Comparison of ENCODE assay signal across 36 cellular contexts in the genomic region with DNA sequence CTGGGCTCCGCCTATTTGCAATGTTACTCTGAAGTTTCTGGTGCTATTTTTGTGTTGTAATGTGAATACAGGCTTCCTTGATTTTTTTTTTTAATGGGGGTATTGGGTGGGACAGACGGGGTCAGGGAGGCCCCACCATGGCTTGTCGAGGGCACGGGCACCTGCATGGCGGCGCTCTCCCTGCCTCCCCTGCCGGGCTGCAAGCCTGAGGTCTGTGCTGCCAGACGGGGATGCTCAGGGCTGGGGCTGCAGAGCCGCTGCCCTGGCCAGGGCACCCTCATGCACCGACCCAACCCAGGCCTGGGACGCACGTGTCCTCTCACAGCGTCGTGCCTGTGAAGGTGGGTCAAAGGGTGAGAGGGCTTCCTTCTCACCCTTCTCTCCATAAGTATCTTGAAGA.
"Had no signal": no experiment of that assay in that cellular context is flagged by ENCODE, and none has a peak within 500 bp of the region (broad histone marks: within the 10 kb centered on the region; RNA-seq: fewer than 3 reads in every experiment).

No MANE protein-coding gene starts in this region.

- H3K9me3 ChIP-seq: ascending aorta had no signal

- H3K27me3 Mint-ChIP-seq: activated B cell treated with CpG ODN at 0.5 μM for 24 hours; activated CD4-positive, alpha-beta memory T cell treated with anti-CD3 and anti-CD28 coated beads, Interleukin-2, amount 10 ng/mL, durations not matched to agents 7 days and 5 days; activated CD4-positive, alpha-beta T cell treated with anti-CD3 and anti-CD28 coated beads for 36 hours; activated CD4-positive, alpha-beta T cell treated with anti-CD3 and anti-CD28 coated beads, Interleukin-2, amount 10 ng/mL, durations not matched to agents 7 days and 5 days; activated CD8-positive, alpha-beta memory T cell treated with anti-CD3 and anti-CD28 coated beads, Interleukin-2, amount 10 ng/mL, durations not matched to agents 7 days and 5 days; activated naive CD4-positive, alpha-beta T cell treated with anti-CD3 and anti-CD28 coated beads, Interleukin-2, amount 10 ng/mL, durations not matched to agents 7 days and 5 days; activated naive CD4-positive, alpha-beta T cell treated with anti-CD3 and anti-CD28 coated beads, Interleukin-2, amount 50 U/mL, for 24 hours; activated naive CD8-positive, alpha-beta T cell; activated naive CD8-positive, alpha-beta T cell treated with anti-CD3 and anti-CD28 coated beads, Interleukin-2, amount 10 ng/mL, durations not matched to agents 7 days and 5 days; activated naive CD8-positive, alpha-beta T cell treated with anti-CD3 and anti-CD28 coated beads, Interleukin-2, amount 50 U/mL, for 24 hours; activated T-cell treated with anti-CD3 and anti-CD28 coated beads, Interleukin-2, amount 50 U/mL, for 24 hours; brain; central memory CD8-positive, alpha-beta T cell had no signal

- H3K4me3 Mint-ChIP-seq: activated B cell treated with CpG ODN at 0.5 μM for 24 hours; activated CD4-positive, alpha-beta memory T cell treated with anti-CD3 and anti-CD28 coated beads, Interleukin-2, amount 10 ng/mL, durations not matched to agents 7 days and 5 days; activated CD4-positive, alpha-beta T cell treated with anti-CD3 and anti-CD28 coated beads for 36 hours; activated CD4-positive, alpha-beta T cell treated with anti-CD3 and anti-CD28 coated beads, Interleukin-2, amount 10 ng/mL, durations not matched to agents 7 days and 5 days; activated CD8-positive, alpha-beta memory T cell treated with anti-CD3 and anti-CD28 coated beads, Interleukin-2, amount 10 ng/mL, durations not matched to agents 7 days and 5 days; activated CD8-positive, alpha-beta T cell treated with anti-CD3 and anti-CD28 coated beads, Interleukin-2, amount 10 ng/mL, durations not matched to agents 7 days and 5 days; activated naive CD4-positive, alpha-beta T cell treated with anti-CD3 and anti-CD28 coated beads, Interleukin-2, amount 10 ng/mL, durations not matched to agents 7 days and 5 days; activated naive CD4-positive, alpha-beta T cell treated with anti-CD3 and anti-CD28 coated beads, Interleukin-2, amount 50 U/mL, for 24 hours; activated naive CD8-positive, alpha-beta T cell; activated naive CD8-positive, alpha-beta T cell treated with anti-CD3 and anti-CD28 coated beads, Interleukin-2, amount 10 ng/mL, durations not matched to agents 7 days and 5 days; activated naive CD8-positive, alpha-beta T cell treated with anti-CD3 and anti-CD28 coated beads, Interleukin-2, amount 50 U/mL, for 24 hours; activated T-cell treated with anti-CD3 and anti-CD28 coated beads, Interleukin-2, amount 50 U/mL, for 24 hours; brain; central memory CD8-positive, alpha-beta T cell; T-helper 1 cell treated with Interleukin-12 subunit alpha and Interleukin-12 subunit beta and Interleukin-4 antibody, amounts not matched to agents 30 μg/mL and 1 μg/mL, for 36 hours; T-helper 2 cell treated with Interferon-gamma antibody and Interleukin-4, amounts not matched to agents 5 μg/mL and 100 μg/mL, for 36 hours had no signal

- H3K36me3 ChIP-seq: ascending aorta, cardiac muscle cell had no signal

- H3K27ac ChIP-seq: ascending aorta, cardiac muscle cell, VCaP had no signal

- H3K36me3 Mint-ChIP-seq: activated CD8-positive, alpha-beta memory T cell treated with anti-CD3 and anti-CD28 coated beads, Interleukin-2, amount 10 ng/mL, durations not matched to agents 7 days and 5 days; activated naive CD4-positive, alpha-beta T cell treated with anti-CD3 and anti-CD28 coated beads, Interleukin-2, amount 10 ng/mL, durations not matched to agents 7 days and 5 days; activated naive CD4-positive, alpha-beta T cell treated with anti-CD3 and anti-CD28 coated beads, Interleukin-2, amount 50 U/mL, for 24 hours; activated naive CD8-positive, alpha-beta T cell; activated naive CD8-positive, alpha-beta T cell treated with anti-CD3 and anti-CD28 coated beads, Interleukin-2, amount 10 ng/mL, durations not matched to agents 7 days and 5 days; brain had no signal

- H3K9me3 Mint-ChIP-seq: activated B cell treated with CpG ODN at 0.5 μM for 24 hours; activated CD4-positive, alpha-beta memory T cell treated with anti-CD3 and anti-CD28 coated beads, Interleukin-2, amount 10 ng/mL, durations not matched to agents 7 days and 5 days; activated CD4-positive, alpha-beta T cell treated with anti-CD3 and anti-CD28 coated beads, Interleukin-2, amount 10 ng/mL, durations not matched to agents 7 days and 5 days; activated naive CD4-positive, alpha-beta T cell treated with anti-CD3 and anti-CD28 coated beads, Interleukin-2, amount 10 ng/mL, durations not matched to agents 7 days and 5 days; activated naive CD4-positive, alpha-beta T cell treated with anti-CD3 and anti-CD28 coated beads, Interleukin-2, amount 50 U/mL, for 24 hours; activated naive CD8-positive, alpha-beta T cell treated with anti-CD3 and anti-CD28 coated beads, Interleukin-2, amount 10 ng/mL, durations not matched to agents 7 days and 5 days; activated naive CD8-positive, alpha-beta T cell treated with anti-CD3 and anti-CD28 coated beads, Interleukin-2, amount 50 U/mL, for 24 hours; activated T-cell treated with anti-CD3 and anti-CD28 coated beads, Interleukin-2, amount 50 U/mL, for 24 hours; activated T-helper 2 cell treated with anti-CD3 and anti-CD28 coated beads, Interferon-gamma antibody, Interleukin-2, Interleukin-4, amounts not matched to agents 10 μg/mL and 5 μg/mL and 100 μg/mL, durations not matched to agents 14 hours and 24 hours and 36 hours; brain; central memory CD8-positive, alpha-beta T cell; T-helper 1 cell treated with Interleukin-12 subunit alpha and Interleukin-12 subunit beta and Interleukin-4 antibody, amounts not matched to agents 30 μg/mL and 1 μg/mL, for 36 hours; T-helper 2 cell treated with Interferon-gamma antibody and Interleukin-4, amounts not matched to agents 5 μg/mL and 100 μg/mL, for 36 hours had no signal

- H3K27ac Mint-ChIP-seq: activated B cell treated with CpG ODN at 0.5 μM for 24 hours; activated CD4-positive, alpha-beta memory T cell treated with anti-CD3 and anti-CD28 coated beads, Interleukin-2, amount 10 ng/mL, durations not matched to agents 7 days and 5 days; activated CD4-positive, alpha-beta T cell treated with anti-CD3 and anti-CD28 coated beads for 36 hours; activated CD4-positive, alpha-beta T cell treated with anti-CD3 and anti-CD28 coated beads, Interleukin-2, amount 10 ng/mL, durations not matched to agents 7 days and 5 days; activated CD8-positive, alpha-beta memory T cell treated with anti-CD3 and anti-CD28 coated beads, Interleukin-2, amount 10 ng/mL, durations not matched to agents 7 days and 5 days; activated CD8-positive, alpha-beta T cell treated with anti-CD3 and anti-CD28 coated beads, Interleukin-2, amount 10 ng/mL, durations not matched to agents 7 days and 5 days; activated naive CD4-positive, alpha-beta T cell treated with anti-CD3 and anti-CD28 coated beads, Interleukin-2, amount 10 ng/mL, durations not matched to agents 7 days and 5 days; activated naive CD4-positive, alpha-beta T cell treated with anti-CD3 and anti-CD28 coated beads, Interleukin-2, amount 50 U/mL, for 24 hours; activated naive CD8-positive, alpha-beta T cell; activated naive CD8-positive, alpha-beta T cell treated with anti-CD3 and anti-CD28 coated beads, Interleukin-2, amount 10 ng/mL, durations not matched to agents 7 days and 5 days; activated naive CD8-positive, alpha-beta T cell treated with anti-CD3 and anti-CD28 coated beads, Interleukin-2, amount 50 U/mL, for 24 hours; activated T-cell treated with anti-CD3 and anti-CD28 coated beads, Interleukin-2, amount 50 U/mL, for 24 hours; activated T-helper 2 cell treated with anti-CD3 and anti-CD28 coated beads, Interferon-gamma antibody, Interleukin-2, Interleukin-4, amounts not matched to agents 10 μg/mL and 5 μg/mL and 100 μg/mL, durations not matched to agents 14 hours and 24 hours and 36 hours; T-helper 1 cell treated with Interleukin-12 subunit alpha and Interleukin-12 subunit beta and Interleukin-4 antibody, amounts not matched to agents 30 μg/mL and 1 μg/mL, for 36 hours; T-helper 2 cell treated with Interferon-gamma antibody and Interleukin-4, amounts not matched to agents 5 μg/mL and 100 μg/mL, for 36 hours had no signal

- DNase-seq: activated B cell treated with CpG ODN at 0.5 μM for 24 hours; activated CD4-positive, alpha-beta memory T cell treated with anti-CD3 and anti-CD28 coated beads, Interleukin-2, amount 10 ng/mL, durations not matched to agents 7 days and 5 days; activated CD4-positive, alpha-beta T cell treated with anti-CD3 and anti-CD28 coated beads for 1 hour; activated CD4-positive, alpha-beta T cell treated with anti-CD3 and anti-CD28 coated beads for 36 hours; activated CD4-positive, alpha-beta T cell treated with anti-CD3 and anti-CD28 coated beads for 48 hours; activated CD4-positive, alpha-beta T cell treated with anti-CD3 and anti-CD28 coated beads, Interleukin-2, amount 10 ng/mL, durations not matched to agents 7 days and 5 days; activated CD4-positive, alpha-beta T cell treated with anti-CD3 and anti-CD28 coated beads, Interleukin-2, amount 50 U/mL, for 48 hours; activated CD8-positive, alpha-beta memory T cell treated with anti-CD3 and anti-CD28 coated beads for 24 hours; activated CD8-positive, alpha-beta memory T cell treated with anti-CD3 and anti-CD28 coated beads, Interleukin-2, amount 10 ng/mL, durations not matched to agents 7 days and 5 days; activated CD8-positive, alpha-beta memory T cell treated with anti-CD3 and anti-CD28 coated beads, Interleukin-2, amount 50 U/mL, for 48 hours; activated CD8-positive, alpha-beta T cell treated with anti-CD3 and anti-CD28 coated beads, Interleukin-2, amount 10 ng/mL, durations not matched to agents 7 days and 5 days; activated effector memory CD4-positive, alpha-beta T cell treated with Interleukin-2 at 50 U/mL for 16 hours; activated gamma-delta T cell; activated naive CD4-positive, alpha-beta T cell treated with anti-CD3 and anti-CD28 coated beads, Interleukin-2, amount 10 ng/mL, durations not matched to agents 7 days and 5 days; activated naive CD4-positive, alpha-beta T cell treated with Interleukin-2 at 50 U/mL for 16 hours; activated naive CD8-positive, alpha-beta T cell treated with anti-CD3 and anti-CD28 coated beads, Interleukin-2, amount 10 ng/mL, durations not matched to agents 7 days and 5 days; activated naive CD8-positive, alpha-beta T cell treated with anti-CD3 and anti-CD28 coated beads, Interleukin-2, amount 50 U/mL, for 24 hours; activated T-cell treated with anti-CD3 and anti-CD28 coated beads, Interleukin-2, amount 50 U/mL, for 24 hours; activated T-cell treated with anti-CD3 and anti-CD28 coated beads, Interleukin-2, amount 50 U/mL, for 48 hours; amygdala; anterior cingulate cortex; caudate nucleus; cerebellar nuclear complex; T-helper 1 cell; T-helper 2 cell; T-helper 9 cell had no signal

- ATAC-seq: activated CD4-positive, alpha-beta T cell treated with anti-CD3 and anti-CD28 coated beads for 36 hours; activated CD8-positive, alpha-beta memory T cell treated with anti-CD3 and anti-CD28 coated beads, Interleukin-2, amount 10 ng/mL, durations not matched to agents 7 days and 5 days; activated CD8-positive, alpha-beta T cell treated with anti-CD3 and anti-CD28 coated beads, Interleukin-2, amount 10 ng/mL, durations not matched to agents 7 days and 5 days; activated naive CD8-positive, alpha-beta T cell treated with anti-CD3 and anti-CD28 coated beads, Interleukin-2, amount 50 U/mL, for 24 hours had no signal

- H3K27me3 ChIP-seq: ascending aorta had no signal

- H3K4me3 ChIP-seq: ascending aorta, cardiac muscle cell had no signal

- H3K4me1 Mint-ChIP-seq: activated CD4-positive, alpha-beta memory T cell treated with anti-CD3 and anti-CD28 coated beads, Interleukin-2, amount 10 ng/mL, durations not matched to agents 7 days and 5 days; activated CD8-positive, alpha-beta memory T cell treated with anti-CD3 and anti-CD28 coated beads, Interleukin-2, amount 10 ng/mL, durations not matched to agents 7 days and 5 days had no signal
